1 cellular context compared by ENCODE assay signal in the genomic region with DNA sequence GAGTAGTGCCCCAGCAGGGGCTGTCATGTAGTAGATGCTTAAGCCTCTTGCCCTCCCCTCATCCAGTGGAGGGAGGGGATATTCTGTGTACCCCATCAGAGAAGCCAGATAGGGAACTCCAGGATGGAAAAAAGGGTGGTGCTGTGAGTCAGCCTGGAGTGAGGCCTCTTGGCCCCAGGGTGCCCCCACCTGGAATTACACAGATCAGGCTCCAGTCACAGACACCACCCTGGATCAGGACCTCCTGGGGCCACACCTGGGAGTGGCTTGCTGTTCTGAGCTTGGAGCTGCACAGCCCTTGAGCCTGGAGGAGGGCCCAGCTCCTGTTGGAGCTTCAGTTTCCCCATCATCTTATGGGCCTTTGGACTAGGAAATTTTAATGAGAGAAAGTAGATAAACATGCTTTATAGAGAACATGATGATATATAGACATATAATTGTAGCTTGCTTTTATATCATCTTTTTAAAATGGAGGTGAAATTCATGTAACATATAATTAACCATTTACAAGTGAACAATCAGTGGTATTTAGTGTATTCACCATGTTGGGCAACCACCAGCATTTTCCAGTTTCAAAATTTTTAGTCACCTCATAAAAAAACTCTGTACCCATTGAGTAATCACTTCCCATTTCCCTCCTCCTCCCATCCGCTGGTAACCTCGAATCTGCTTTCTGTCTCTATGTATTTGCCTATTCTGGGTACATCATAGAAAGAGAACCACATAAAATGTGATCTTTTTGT.
TF ChIP-seq lines count a peak whose summit lies in the region.

No MANE protein-coding gene starts in this region.

TF ChIP-seq in GM12878, 131 proteins besides CTCF, POLR2A, EP300 and RAD21:
- TF ChIP-seq, protein P1, sequence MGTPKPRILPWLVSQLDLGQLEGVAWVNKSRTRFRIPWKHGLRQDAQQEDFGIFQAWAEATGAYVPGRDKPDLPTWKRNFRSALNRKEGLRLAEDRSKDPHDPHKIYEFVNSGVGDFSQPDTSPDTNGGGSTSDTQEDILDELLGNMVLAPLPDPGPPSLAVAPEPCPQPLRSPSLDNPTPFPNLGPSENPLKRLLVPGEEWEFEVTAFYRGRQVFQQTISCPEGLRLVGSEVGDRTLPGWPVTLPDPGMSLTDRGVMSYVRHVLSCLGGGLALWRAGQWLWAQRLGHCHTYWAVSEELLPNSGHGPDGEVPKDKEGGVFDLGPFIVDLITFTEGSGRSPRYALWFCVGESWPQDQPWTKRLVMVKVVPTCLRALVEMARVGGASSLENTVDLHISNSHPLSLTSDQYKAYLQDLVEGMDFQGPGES (IDR thresholded peaks at IDR 0.05) = no peak
- TF ChIP-seq RUNX3 (IDR thresholded peaks at IDR 0.05; ENCODE audit: low read length) (no peak), TBL1XR1 (IDR thresholded peaks at IDR 0.05; ENCODE audit: low read depth, low read length) (no peak), WRNIP1 (IDR thresholded peaks at IDR 0.05; ENCODE audit: borderline replicate concordance, low read depth, low read length) (no peak), HDAC2 (IDR thresholded peaks at IDR 0.05) (no peak), BCL11A (IDR thresholded peaks at IDR 0.05; ENCODE audit: low read depth, low read length) (no peak), MTA3 (IDR thresholded peaks at IDR 0.05; ENCODE audit: borderline replicate concordance, low read length) (no peak), BMI1 (IDR thresholded peaks at IDR 0.05; ENCODE audit: borderline replicate concordance) (no peak), YBX1 (IDR thresholded peaks at IDR 0.05) (no peak)
- TF ChIP-seq, protein P2, sequence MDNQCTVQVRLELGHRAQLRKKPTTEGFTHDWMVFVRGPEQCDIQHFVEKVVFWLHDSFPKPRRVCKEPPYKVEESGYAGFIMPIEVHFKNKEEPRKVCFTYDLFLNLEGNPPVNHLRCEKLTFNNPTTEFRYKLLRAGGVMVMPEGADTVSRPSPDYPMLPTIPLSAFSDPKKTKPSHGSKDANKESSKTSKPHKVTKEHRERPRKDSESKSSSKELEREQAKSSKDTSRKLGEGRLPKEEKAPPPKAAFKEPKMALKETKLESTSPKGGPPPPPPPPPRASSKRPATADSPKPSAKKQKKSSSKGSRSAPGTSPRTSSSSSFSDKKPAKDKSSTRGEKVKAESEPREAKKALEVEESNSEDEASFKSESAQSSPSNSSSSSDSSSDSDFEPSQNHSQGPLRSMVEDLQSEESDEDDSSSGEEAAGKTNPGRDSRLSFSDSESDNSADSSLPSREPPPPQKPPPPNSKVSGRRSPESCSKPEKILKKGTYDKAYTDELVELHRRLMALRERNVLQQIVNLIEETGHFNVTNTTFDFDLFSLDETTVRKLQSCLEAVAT (IDR thresholded peaks at IDR 0.05) = no peak
- TF ChIP-seq, protein P3, sequence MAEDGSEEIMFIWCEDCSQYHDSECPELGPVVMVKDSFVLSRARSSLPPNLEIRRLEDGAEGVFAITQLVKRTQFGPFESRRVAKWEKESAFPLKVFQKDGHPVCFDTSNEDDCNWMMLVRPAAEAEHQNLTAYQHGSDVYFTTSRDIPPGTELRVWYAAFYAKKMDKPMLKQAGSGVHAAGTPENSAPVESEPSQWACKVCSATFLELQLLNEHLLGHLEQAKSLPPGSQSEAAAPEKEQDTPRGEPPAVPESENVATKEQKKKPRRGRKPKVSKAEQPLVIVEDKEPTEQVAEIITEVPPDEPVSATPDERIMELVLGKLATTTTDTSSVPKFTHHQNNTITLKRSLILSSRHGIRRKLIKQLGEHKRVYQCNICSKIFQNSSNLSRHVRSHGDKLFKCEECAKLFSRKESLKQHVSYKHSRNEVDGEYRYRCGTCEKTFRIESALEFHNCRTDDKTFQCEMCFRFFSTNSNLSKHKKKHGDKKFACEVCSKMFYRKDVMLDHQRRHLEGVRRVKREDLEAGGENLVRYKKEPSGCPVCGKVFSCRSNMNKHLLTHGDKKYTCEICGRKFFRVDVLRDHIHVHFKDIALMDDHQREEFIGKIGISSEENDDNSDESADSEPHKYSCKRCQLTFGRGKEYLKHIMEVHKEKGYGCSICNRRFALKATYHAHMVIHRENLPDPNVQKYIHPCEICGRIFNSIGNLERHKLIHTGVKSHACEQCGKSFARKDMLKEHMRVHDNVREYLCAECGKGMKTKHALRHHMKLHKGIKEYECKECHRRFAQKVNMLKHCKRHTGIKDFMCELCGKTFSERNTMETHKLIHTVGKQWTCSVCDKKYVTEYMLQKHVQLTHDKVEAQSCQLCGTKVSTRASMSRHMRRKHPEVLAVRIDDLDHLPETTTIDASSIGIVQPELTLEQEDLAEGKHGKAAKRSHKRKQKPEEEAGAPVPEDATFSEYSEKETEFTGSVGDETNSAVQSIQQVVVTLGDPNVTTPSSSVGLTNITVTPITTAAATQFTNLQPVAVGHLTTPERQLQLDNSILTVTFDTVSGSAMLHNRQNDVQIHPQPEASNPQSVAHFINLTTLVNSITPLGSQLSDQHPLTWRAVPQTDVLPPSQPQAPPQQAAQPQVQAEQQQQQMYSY (CRISPR knock-in tag; IDR thresholded peaks at IDR 0.05) = no peak
